In genomic region chr2:195037072-195037471, GRCh38 we compare ENCODE assay signal across 24 cellular contexts.
"Had no signal": no experiment of that assay in that cellular context is flagged by ENCODE, and none has a peak within 500 bp of the region (broad histone marks: within the 10 kb centered on the region; RNA-seq: fewer than 3 reads in every experiment).

No MANE protein-coding gene starts in this region.

- H3K4me1 ChIP-seq: ascending aorta, body of pancreas, Peyer's patch, SJCRH30 had no signal

- H3K36me3 ChIP-seq: ascending aorta, MG63, Peyer's patch, SJCRH30 had no signal

- H3K4me1 Mint-ChIP-seq: activated B cell treated with CpG ODN at 0.5 μM for 24 hours; activated CD4-positive, alpha-beta memory T cell treated with anti-CD3 and anti-CD28 coated beads, Interleukin-2, amount 10 ng/mL, durations not matched to agents 7 days and 5 days; activated CD4-positive, alpha-beta T cell treated with anti-CD3 and anti-CD28 coated beads, Interleukin-2, amount 10 ng/mL, durations not matched to agents 7 days and 5 days; activated naive CD4-positive, alpha-beta T cell treated with anti-CD3 and anti-CD28 coated beads, Interleukin-2, amount 50 U/mL, for 24 hours; activated naive CD8-positive, alpha-beta T cell treated with anti-CD3 and anti-CD28 coated beads, Interleukin-2, amount 50 U/mL, for 24 hours had no signal

- H3K27me3 ChIP-seq: ascending aorta, body of pancreas, MG63, Peyer's patch, SJCRH30 had no signal

- H3K27me3 Mint-ChIP-seq: activated CD4-positive, alpha-beta memory T cell treated with anti-CD3 and anti-CD28 coated beads, Interleukin-2, amount 10 ng/mL, durations not matched to agents 7 days and 5 days; activated naive CD4-positive, alpha-beta T cell treated with anti-CD3 and anti-CD28 coated beads, Interleukin-2, amount 50 U/mL, for 24 hours; activated naive CD8-positive, alpha-beta T cell treated with anti-CD3 and anti-CD28 coated beads, Interleukin-2, amount 50 U/mL, for 24 hours had no signal

- H3K9me3 ChIP-seq: ascending aorta, body of pancreas, MG63, Peyer's patch, SJCRH30, SK-N-SH had no signal

- H3K27ac Mint-ChIP-seq: activated B cell treated with CpG ODN at 0.5 μM for 24 hours; activated CD4-positive, alpha-beta memory T cell treated with anti-CD3 and anti-CD28 coated beads, Interleukin-2, amount 10 ng/mL, durations not matched to agents 7 days and 5 days; activated CD4-positive, alpha-beta T cell treated with anti-CD3 and anti-CD28 coated beads, Interleukin-2, amount 10 ng/mL, durations not matched to agents 7 days and 5 days; activated naive CD4-positive, alpha-beta T cell treated with anti-CD3 and anti-CD28 coated beads, Interleukin-2, amount 50 U/mL, for 24 hours; activated naive CD8-positive, alpha-beta T cell treated with anti-CD3 and anti-CD28 coated beads, Interleukin-2, amount 50 U/mL, for 24 hours; activated T-cell treated with anti-CD3 and anti-CD28 coated beads, Interleukin-2, amount 50 U/mL, for 72 hours; activated T-helper 2 cell treated with anti-CD3 and anti-CD28 coated beads, Interferon-gamma antibody, Interleukin-2, Interleukin-4, amounts not matched to agents 10 μg/mL and 5 μg/mL and 100 μg/mL, durations not matched to agents 14 hours and 24 hours and 36 hours had no signal

- H3K4me2 ChIP-seq: SK-N-SH had no signal

- H3K36me3 Mint-ChIP-seq: activated naive CD4-positive, alpha-beta T cell treated with anti-CD3 and anti-CD28 coated beads, Interleukin-2, amount 50 U/mL, for 24 hours had no signal

- H3K4me3 Mint-ChIP-seq: activated B cell treated with CpG ODN at 0.5 μM for 24 hours; activated CD4-positive, alpha-beta memory T cell treated with anti-CD3 and anti-CD28 coated beads, Interleukin-2, amount 10 ng/mL, durations not matched to agents 7 days and 5 days; activated CD4-positive, alpha-beta T cell treated with anti-CD3 and anti-CD28 coated beads, Interleukin-2, amount 10 ng/mL, durations not matched to agents 7 days and 5 days; activated naive CD4-positive, alpha-beta T cell treated with anti-CD3 and anti-CD28 coated beads, Interleukin-2, amount 50 U/mL, for 24 hours; activated naive CD8-positive, alpha-beta T cell treated with anti-CD3 and anti-CD28 coated beads, Interleukin-2, amount 50 U/mL, for 24 hours; activated T-cell treated with anti-CD3 and anti-CD28 coated beads, Interleukin-2, amount 50 U/mL, for 72 hours had no signal

- H3K9ac ChIP-seq: SK-N-SH had no signal

- ATAC-seq: activated naive CD8-positive, alpha-beta T cell treated with anti-CD3 and anti-CD28 coated beads, Interleukin-2, amount 50 U/mL, for 24 hours; activated T-cell treated with anti-CD3 and anti-CD28 coated beads, Interleukin-2, amount 50 U/mL, for 72 hours; body of pancreas had no signal

- H3K27ac ChIP-seq: ascending aorta, body of pancreas, Peyer's patch, RWPE1, SJCRH30 had no signal

- H3K9me3 Mint-ChIP-seq: activated B cell treated with CpG ODN at 0.5 μM for 24 hours; activated CD4-positive, alpha-beta memory T cell treated with anti-CD3 and anti-CD28 coated beads, Interleukin-2, amount 10 ng/mL, durations not matched to agents 7 days and 5 days; activated CD4-positive, alpha-beta T cell treated with anti-CD3 and anti-CD28 coated beads, Interleukin-2, amount 10 ng/mL, durations not matched to agents 7 days and 5 days; activated naive CD4-positive, alpha-beta T cell treated with anti-CD3 and anti-CD28 coated beads, Interleukin-2, amount 50 U/mL, for 24 hours; activated naive CD8-positive, alpha-beta T cell treated with anti-CD3 and anti-CD28 coated beads, Interleukin-2, amount 50 U/mL, for 24 hours; activated T-cell treated with anti-CD3 and anti-CD28 coated beads, Interleukin-2, amount 50 U/mL, for 72 hours; activated T-helper 2 cell treated with anti-CD3 and anti-CD28 coated beads, Interferon-gamma antibody, Interleukin-2, Interleukin-4, amounts not matched to agents 10 μg/mL and 5 μg/mL and 100 μg/mL, durations not matched to agents 14 hours and 24 hours and 36 hours had no signal

- H3K9me2 ChIP-seq: SK-N-SH had no signal

- DNase-seq: activated B cell treated with CpG ODN at 0.5 μM for 24 hours; activated CD4-positive, alpha-beta memory T cell treated with anti-CD3 and anti-CD28 coated beads, Interleukin-2, amount 10 ng/mL, durations not matched to agents 7 days and 5 days; activated CD4-positive, alpha-beta T cell treated with anti-CD3 and anti-CD28 coated beads, Interleukin-2, amount 10 ng/mL, durations not matched to agents 7 days and 5 days; activated naive CD4-positive, alpha-beta T cell; activated naive CD8-positive, alpha-beta T cell treated with anti-CD3 and anti-CD28 coated beads, Interleukin-2, amount 50 U/mL, for 24 hours; activated T-cell treated with anti-CD3 and anti-CD28 coated beads, Interleukin-2, amount 50 U/mL, for 72 hours; amniotic stem cell; body of pancreas; MG63; MV-4-11; NCI-H1092 treated with DMSO at 0.1 percent for 48 hours; NCI-H1417 treated with DMSO at 0.1 percent for 48 hours; NCI-H187; NCI-H2081; NCI-H510A treated with DMSO at 0.1 percent for 48 hours; Peyer's patch; Right ventricle myocardium superior; SJCRH30; SK-N-SH; T-helper 1 cell had no signal

- H3K4me3 ChIP-seq: ascending aorta, body of pancreas, MG63, Peyer's patch, SJCRH30 had no signal
